2 cellular contexts compared by ENCODE assay signal in the genomic region with DNA sequence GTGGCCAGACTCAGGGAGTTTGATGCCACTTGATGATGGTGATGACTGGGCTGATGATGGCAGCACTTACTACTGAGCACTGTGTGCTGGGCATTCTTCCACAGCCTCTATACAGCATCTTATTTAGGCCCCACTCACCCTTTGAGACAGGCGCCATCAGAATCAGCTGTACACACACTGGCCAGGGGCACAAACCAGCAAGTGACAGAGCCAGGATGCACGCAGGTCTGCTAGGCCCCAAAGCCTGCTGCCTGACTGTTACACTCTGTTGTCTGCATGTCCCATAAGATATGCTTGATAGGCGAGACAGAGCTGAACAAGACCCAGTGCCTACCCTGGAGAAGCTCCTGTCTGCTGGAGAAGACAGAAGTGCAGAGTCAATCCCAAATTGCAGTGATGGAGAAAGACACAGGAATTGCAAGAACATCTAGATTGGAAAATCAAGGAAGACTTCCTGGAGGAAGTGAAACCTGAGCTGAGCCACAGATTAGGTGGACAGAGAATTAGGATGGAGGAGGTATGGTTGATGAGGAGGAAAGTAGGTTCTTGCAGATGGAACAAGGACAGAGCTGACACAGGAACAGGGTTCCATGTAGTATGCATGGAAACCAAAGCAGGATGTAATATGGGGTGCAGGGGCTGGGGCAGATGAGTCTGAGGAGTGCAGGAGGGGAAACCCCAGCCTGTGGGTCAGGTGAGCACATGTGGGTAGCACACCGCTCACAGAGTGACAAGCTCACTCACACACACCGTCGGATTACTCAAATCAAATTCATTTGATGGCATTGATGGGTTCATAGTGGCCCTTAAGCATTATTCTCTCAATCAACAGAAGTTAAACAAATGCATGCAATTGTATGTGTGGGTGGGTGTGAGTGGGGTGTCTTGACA.
TF ChIP-seq lines count a peak whose summit lies in the region.

No MANE protein-coding gene starts in this region.

TF ChIP-seq in A549, 52 proteins besides CTCF, POLR2A, EP300 and RAD21 (continued from another document):
- TF ChIP-seq NFE2L2 (conservative IDR thresholded peaks at IDR 0.05; ENCODE audit: low read length) (no peak), ZC3H11A (IDR thresholded peaks at IDR 0.05) (no peak)

TF ChIP-seq in HEK293, 187 proteins besides CTCF, POLR2A, EP300 and RAD21:
- TF ChIP-seq, protein P1, sequence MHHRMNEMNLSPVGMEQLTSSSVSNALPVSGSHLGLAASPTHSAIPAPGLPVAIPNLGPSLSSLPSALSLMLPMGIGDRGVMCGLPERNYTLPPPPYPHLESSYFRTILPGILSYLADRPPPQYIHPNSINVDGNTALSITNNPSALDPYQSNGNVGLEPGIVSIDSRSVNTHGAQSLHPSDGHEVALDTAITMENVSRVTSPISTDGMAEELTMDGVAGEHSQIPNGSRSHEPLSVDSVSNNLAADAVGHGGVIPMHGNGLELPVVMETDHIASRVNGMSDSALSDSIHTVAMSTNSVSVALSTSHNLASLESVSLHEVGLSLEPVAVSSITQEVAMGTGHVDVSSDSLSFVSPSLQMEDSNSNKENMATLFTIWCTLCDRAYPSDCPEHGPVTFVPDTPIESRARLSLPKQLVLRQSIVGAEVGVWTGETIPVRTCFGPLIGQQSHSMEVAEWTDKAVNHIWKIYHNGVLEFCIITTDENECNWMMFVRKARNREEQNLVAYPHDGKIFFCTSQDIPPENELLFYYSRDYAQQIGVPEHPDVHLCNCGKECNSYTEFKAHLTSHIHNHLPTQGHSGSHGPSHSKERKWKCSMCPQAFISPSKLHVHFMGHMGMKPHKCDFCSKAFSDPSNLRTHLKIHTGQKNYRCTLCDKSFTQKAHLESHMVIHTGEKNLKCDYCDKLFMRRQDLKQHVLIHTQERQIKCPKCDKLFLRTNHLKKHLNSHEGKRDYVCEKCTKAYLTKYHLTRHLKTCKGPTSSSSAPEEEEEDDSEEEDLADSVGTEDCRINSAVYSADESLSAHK (tag by site-specific recombination; IDR thresholded peaks at IDR 0.05), result no peak
- TF ChIP-seq ZNF239 (tag by site-specific recombination; IDR thresholded peaks at IDR 0.05), result no peak
- no peak for TF ChIP-seq FEZF1 (tag by site-specific recombination; IDR thresholded peaks at IDR 0.05)
- no peak for TF ChIP-seq ZNF548 (tag by site-specific recombination; IDR thresholded peaks at IDR 0.05)
- TF ChIP-seq ZFHX2 (tag by site-specific recombination; conservative IDR thresholded peaks at IDR 0.05), result 0 out of 2 replicates have a peak, but pooled peaks have one; percentile 50
- no peak for TF ChIP-seq ZNF114 (tag by site-specific recombination; IDR thresholded peaks at IDR 0.05)
- peak; percentile 38 for TF ChIP-seq EGR2 (tag by site-specific recombination; IDR thresholded peaks at IDR 0.05; ENCODE audit: low read depth)
- TF ChIP-seq, protein P2, sequence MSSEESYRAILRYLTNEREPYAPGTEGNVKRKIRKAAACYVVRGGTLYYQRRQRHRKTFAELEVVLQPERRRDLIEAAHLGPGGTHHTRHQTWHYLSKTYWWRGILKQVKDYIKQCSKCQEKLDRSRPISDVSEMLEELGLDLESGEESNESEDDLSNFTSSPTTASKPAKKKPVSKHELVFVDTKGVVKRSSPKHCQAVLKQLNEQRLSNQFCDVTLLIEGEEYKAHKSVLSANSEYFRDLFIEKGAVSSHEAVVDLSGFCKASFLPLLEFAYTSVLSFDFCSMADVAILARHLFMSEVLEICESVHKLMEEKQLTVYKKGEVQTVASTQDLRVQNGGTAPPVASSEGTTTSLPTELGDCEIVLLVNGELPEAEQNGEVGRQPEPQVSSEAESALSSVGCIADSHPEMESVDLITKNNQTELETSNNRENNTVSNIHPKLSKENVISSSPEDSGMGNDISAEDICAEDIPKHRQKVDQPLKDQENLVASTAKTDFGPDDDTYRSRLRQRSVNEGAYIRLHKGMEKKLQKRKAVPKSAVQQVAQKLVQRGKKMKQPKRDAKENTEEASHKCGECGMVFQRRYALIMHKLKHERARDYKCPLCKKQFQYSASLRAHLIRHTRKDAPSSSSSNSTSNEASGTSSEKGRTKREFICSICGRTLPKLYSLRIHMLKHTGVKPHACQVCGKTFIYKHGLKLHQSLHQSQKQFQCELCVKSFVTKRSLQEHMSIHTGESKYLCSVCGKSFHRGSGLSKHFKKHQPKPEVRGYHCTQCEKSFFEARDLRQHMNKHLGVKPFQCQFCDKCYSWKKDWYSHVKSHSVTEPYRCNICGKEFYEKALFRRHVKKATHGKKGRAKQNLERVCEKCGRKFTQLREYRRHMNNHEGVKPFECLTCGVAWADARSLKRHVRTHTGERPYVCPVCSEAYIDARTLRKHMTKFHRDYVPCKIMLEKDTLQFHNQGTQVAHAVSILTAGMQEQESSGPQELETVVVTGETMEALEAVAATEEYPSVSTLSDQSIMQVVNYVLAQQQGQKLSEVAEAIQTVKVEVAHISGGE (tag by site-specific recombination; conservative IDR thresholded peaks at IDR 0.05; ENCODE audit: low read depth), result no peak
- TF ChIP-seq ZNF529 (tag by site-specific recombination; IDR thresholded peaks at IDR 0.05; ENCODE audit: insufficient replicate concordance), result no peak
- TF ChIP-seq ZNF701 (tag by site-specific recombination; IDR thresholded peaks at IDR 0.05), result no peak
- TF ChIP-seq PATZ1 (tag by site-specific recombination; IDR thresholded peaks at IDR 0.05), result no peak
- no peak for TF ChIP-seq ZNF549 (tag by site-specific recombination; IDR thresholded peaks at IDR 0.05)
- no peak for TF ChIP-seq ZNF623 (tag by site-specific recombination; IDR thresholded peaks at IDR 0.05)
- no peak for TF ChIP-seq ZNF76 (tag by site-specific recombination; IDR thresholded peaks at IDR 0.05; ENCODE audit: borderline replicate concordance, low read depth)
